ENCODE assay signal across 8 cellular contexts in genomic region chr16:31202402-31203385, GRCh38. TPM values are rescaled to one million over a fixed set of nuclear protein-coding genes. Genes with fewer than 3 reads are reported as not detected.
DNase-seq lines count a peak whose midpoint lies in the region; ATAC-seq and TF ChIP-seq lines count a peak whose summit lies in the region.

Gene PYCARD, minus strand, starts transcription at chr16:31202760. Its CDS starts 70 bp downstream, at chr16:31202690.

- H3K4me3 Mint-ChIP-seq in T-cell (peak within 1 kb of the TSS; percentile 87 to 90 (median 89)), endothelial cell (ENCODE audit: unreplicated experiment) (peak within 1 kb of the TSS; percentile 87), mesothelial cell of epicardium (peak within 1 kb of the TSS; percentile 79)

- H3K4me1 Mint-ChIP-seq in T-cell (peaks cover 50 to 51% (median 50%) of the 10 kb centered on the region in 3 donors), endothelial cell (ENCODE audit: unreplicated experiment) (peaks cover 39% of the 10 kb centered on the region), mesothelial cell of epicardium (peaks cover 13% of the 10 kb centered on the region)

- peak; percentile 37 for ATAC-seq in HG03066 (IDR thresholded peaks at IDR 0.05; ENCODE audit: low read depth, unreplicated experiment)
- ATAC-seq in T-cell (replicated peaks in 1 of 4), result peak; percentile 27 to 58 (median 38)

- TF ChIP-seq CTCF in endothelial cell (IDR thresholded peaks at IDR 0.05; ENCODE audit: unreplicated experiment), result no peak
- no peak for TF ChIP-seq CTCF in mesothelial cell of epicardium (IDR thresholded peaks at IDR 0.05; ENCODE audit: unreplicated experiment)

- peak within 1 kb of the TSS; percentile 85 to 87 for H3K27ac Mint-ChIP-seq in T-cell
- peak within 1 kb of the TSS; percentile 13 for H3K27ac Mint-ChIP-seq in endothelial cell (ENCODE audit: unreplicated experiment)
- peak within 1 kb of the TSS; percentile 16 for H3K27ac Mint-ChIP-seq in mesothelial cell of epicardium

- H3K36me3 Mint-ChIP-seq in T-cell (no peaks in the 10 kb centered on the region), endothelial cell (ENCODE audit: low read depth, unreplicated experiment) (peaks cover 14% of the 10 kb centered on the region), mesothelial cell of epicardium (peaks cover 10% of the 10 kb centered on the region)

- no peaks in the 10 kb centered on the region for H3K27me3 Mint-ChIP-seq in T-cell
- H3K27me3 Mint-ChIP-seq in endothelial cell (ENCODE audit: unreplicated experiment), result peaks cover 13% of the 10 kb centered on the region
- peaks cover 62% of the 10 kb centered on the region for H3K27me3 Mint-ChIP-seq in mesothelial cell of epicardium (ENCODE audit: low read depth)

- CTCF ChIA-PET in T-cell (lab: Charles Lee), result interaction anchor here in 1 of 2 donors (1.0 kb wide), 1 partner anchor 242 kb away, joined by 3 read pairs; no protein-coding TSS in a partner anchor

- no peaks in the 10 kb centered on the region for H3K9me3 Mint-ChIP-seq in T-cell
- no peaks in the 10 kb centered on the region for H3K9me3 Mint-ChIP-seq in endothelial cell (ENCODE audit: unreplicated experiment)
- no peaks in the 10 kb centered on the region for H3K9me3 Mint-ChIP-seq in mesothelial cell of epicardium

- POLR2A ChIA-PET in T-cell (lab: Charles Lee), result interaction anchor here (0.5 to 1.3 kb wide), 8 partner anchors 8 to 129 kb away, joined by 3 to 12 read pairs (median 4); partner anchors contain the start of genes FUS (in 1 of the 2) and ZNF668 (in 1 of the 2)

- peak; percentile 70 for DNase-seq in activated CD8-positive, alpha-beta memory T cell treated with anti-CD3 and anti-CD28 coated beads for 24 hours
- DNase-seq in activated CD8-positive, alpha-beta memory T cell treated with anti-CD3 and anti-CD28 coated beads, Interleukin-2, amount 50 U/mL, for 48 hours, result no peak
- DNase-seq in T-cell, result peak in 12 of 34 experiments; percentile 6 to 51 (median 30)
- peak; percentile 64 for DNase-seq in endothelial cell (ENCODE audit: low spot score)
- peak in 1 of 2 experiments; percentile 52 for DNase-seq in mesothelial cell of epicardium (ENCODE audit: low spot score in 2 of 2, unreplicated experiment in 2 of 2)
- peak; percentile 70 for DNase-seq in ureter (ENCODE audit: low spot score)
- DNase-seq in NCI-H2171 treated with DMSO at 0.1 percent for 48 hours (lab: John Stamatoyannopoulos, UW), result no peak

RNA-seq across cellular contexts. Expression of gene PYCARD, which starts in this region (rescaled TPM):
- total RNA-seq in T-cell (10 to 100 TPM; 16.1 to 40.3 (median 33.4) TPM), endothelial cell (ENCODE audit: unreplicated experiment) (35.6 TPM), mesothelial cell of epicardium (4.9 to 6.5 TPM (median 5.3 TPM) in 3 replicates), ureter (39.6 TPM)

Comparison
In these comparisons a context has a peak if more than half of its experiments do, and no peak if none do; other contexts are left out.
1. DNase-seq: peak in activated CD8-positive, alpha-beta memory T cell treated with anti-CD3 and anti-CD28 coated beads for 24 hours (single experiment), endothelial cell (single experiment) and ureter (single experiment); none in activated CD8-positive, alpha-beta memory T cell treated with anti-CD3 and anti-CD28 coated beads, Interleukin-2, amount 50 U/mL, for 48 hours (single experiment) and NCI-H2171 treated with DMSO at 0.1 percent for 48 hours (single experiment).
2. H3K27ac Mint-ChIP-seq: peak in every context shown above with its lines; median percentile 86 in T-cell; 16 in mesothelial cell of epicardium; 13 in endothelial cell.
3. Peak in every context shown above with its lines, with median percentiles within 50 percentile points of each other: H3K4me3 Mint-ChIP-seq.